In the genomic region with DNA sequence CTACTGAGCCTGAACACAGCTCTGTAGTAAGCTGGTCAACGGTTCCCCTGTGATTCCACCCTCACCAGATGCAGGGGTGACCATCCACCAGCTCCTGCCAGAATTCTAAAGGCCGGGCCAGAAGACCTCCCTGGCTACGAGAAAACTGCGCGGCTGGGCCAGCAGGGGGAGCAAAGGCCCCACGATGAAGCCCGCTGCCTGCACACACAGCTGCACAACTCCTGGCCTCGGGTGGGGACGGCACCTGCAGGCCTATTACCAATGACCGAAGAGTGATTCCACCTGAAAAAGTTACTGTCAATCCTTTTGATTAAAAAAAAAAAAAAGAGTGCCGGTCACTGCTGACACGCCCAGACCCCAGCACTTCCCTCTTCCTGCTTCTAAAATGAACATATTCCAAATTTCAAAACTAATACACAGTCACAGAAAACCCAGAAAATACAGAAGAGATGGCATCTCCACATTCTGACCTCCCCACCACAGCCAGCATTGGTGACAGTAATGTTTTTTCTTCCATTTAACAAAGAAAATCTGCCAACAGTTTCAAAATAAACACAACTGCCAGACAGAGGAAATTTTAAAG, we compare ENCODE assay signal across 8 cellular contexts. TPM values are rescaled to one million over a fixed set of nuclear protein-coding genes. Genes with fewer than 3 reads are reported as not detected.
DNase-seq lines count a peak whose midpoint lies in the region; ATAC-seq and TF ChIP-seq lines count a peak whose summit lies in the region.

No MANE protein-coding gene starts in this region.

- H3F3A ChIP-seq in neural cell (ENCODE audit: insufficient read depth, low read length, poor library complexity, severe bottlenecking): no peaks in the 10 kb centered on the region

- H3K4me1 ChIP-seq in OCI-LY3 (ENCODE audit: low read length): peaks cover 5% of the 10 kb centered on the region
- no peaks in the 10 kb centered on the region for H3K4me1 ChIP-seq in fibroblast of lung (ENCODE audit: control insufficient read depth, extremely low read depth, insufficient read depth, low read length)

- H3K36me3 ChIP-seq in OCI-LY3 (replicated peaks; ENCODE audit: low read depth, low read length) (no peaks in the 10 kb centered on the region), fibroblast of lung (ENCODE audit: control insufficient read depth, insufficient read depth, low read length) (peaks cover 1% of the 10 kb centered on the region), neural cell (ENCODE audit: insufficient read depth, low read length) (no peaks in the 10 kb centered on the region)

- peak; percentile 62 for DNase-seq in ELR (ENCODE audit: low read depth)
- peak; percentile 68 for DNase-seq in activated T-cell treated with anti-CD3 and anti-CD28 coated beads, Interleukin-2, amount 50 U/mL, for 1 hour
- peak; percentile 42 to 56 for DNase-seq in fibroblast of lung (ENCODE audit: low read depth in 2 of 2)
- peak; percentile 49 to 69 for DNase-seq in stimulated activated naive CD8-positive, alpha-beta T cell treated with anti-CD3 and anti-CD28 coated beads, Interleukin-15, amount 100 ng/mL, for 72 hours

- H3K27ac ChIP-seq in OCI-LY3 (ENCODE audit: low read length) (no peak overlapping the region), fibroblast of lung (ENCODE audit: insufficient read depth, low read length) (no peak overlapping the region), neural cell (ENCODE audit: low read length) (no peak overlapping the region)

- no peaks in the 10 kb centered on the region for H3K9me3 Mint-ChIP-seq in stimulated activated naive CD8-positive, alpha-beta T cell treated with anti-CD3 and anti-CD28 coated beads, Interleukin-15, amount 100 ng/mL, for 72 hours

- no peaks in the 10 kb centered on the region for H3K9me2 ChIP-seq in neural cell (ENCODE audit: insufficient read depth, low read length)

- TF ChIP-seq CTCF in OCI-LY3 (IDR thresholded peaks at IDR 0.05; ENCODE audit: low read depth, low read length) (peak; percentile 64), fibroblast of lung (conservative IDR thresholded peaks at IDR 0.05 in 1 of 2, IDR thresholded peaks at IDR 0.05 in 1 of 2; ENCODE audit: low read depth in 1 of 2, low read length in 2 of 2) (peak; percentile 76 to 83), neural cell (IDR thresholded peaks at IDR 0.05; ENCODE audit: poor library complexity, severe bottlenecking) (peak; percentile 56)

- H3K79me2 ChIP-seq in OCI-LY3 (ENCODE audit: low read length): no peaks in the 10 kb centered on the region
- H3K79me2 ChIP-seq in fibroblast of lung (ENCODE audit: control insufficient read depth, insufficient read depth, low read length): no peaks in the 10 kb centered on the region
- no peaks in the 10 kb centered on the region for H3K79me2 ChIP-seq in neural cell (replicated peaks; ENCODE audit: insufficient read depth, low read length)

- H2AFZ ChIP-seq in OCI-LY3 (ENCODE audit: low read depth, low read length): no peak overlapping the region
- H2AFZ ChIP-seq in fibroblast of lung (ENCODE audit: low read length): no peak overlapping the region
- H2AFZ ChIP-seq in neural cell (ENCODE audit: low read depth, low read length): no peak overlapping the region

- no peaks in the 10 kb centered on the region for H4K20me1 ChIP-seq in OCI-LY3 (ENCODE audit: insufficient read depth, low read length)
- H4K20me1 ChIP-seq in fibroblast of lung (ENCODE audit: control insufficient read depth, extremely low read depth, insufficient read depth, low read length): peaks cover 2% of the 10 kb centered on the region
- H4K20me1 ChIP-seq in neural cell (ENCODE audit: insufficient read depth): no peaks in the 10 kb centered on the region

- H3K27ac Mint-ChIP-seq in stimulated activated naive CD8-positive, alpha-beta T cell treated with anti-CD3 and anti-CD28 coated beads, Interleukin-15, amount 100 ng/mL, for 72 hours: no peak overlapping the region

- no peaks in the 10 kb centered on the region for H3K27me3 Mint-ChIP-seq in stimulated activated naive CD8-positive, alpha-beta T cell treated with anti-CD3 and anti-CD28 coated beads, Interleukin-15, amount 100 ng/mL, for 72 hours

- H3K4me2 ChIP-seq in OCI-LY3 (ENCODE audit: low read length) (no peak overlapping the region), fibroblast of lung (ENCODE audit: extremely low read depth, insufficient read depth, low read length) (no peak overlapping the region), neural cell (ENCODE audit: low read length) (no peak overlapping the region)

- H3K9me3 ChIP-seq in OCI-LY3 (ENCODE audit: insufficient read depth, low read length) (no peaks in the 10 kb centered on the region), fibroblast of lung (ENCODE audit: control insufficient read depth, insufficient read depth, low read depth, low read length) (no peaks in the 10 kb centered on the region), neural cell (ENCODE audit: low read length) (no peaks in the 10 kb centered on the region)

- ATAC-seq in HG02763 (IDR thresholded peaks at IDR 0.05; ENCODE audit: unreplicated experiment) (peak; percentile 74), GM19452 (IDR thresholded peaks at IDR 0.05; ENCODE audit: unreplicated experiment) (no peak)
- ATAC-seq in stimulated activated naive CD8-positive, alpha-beta T cell treated with anti-CD3 and anti-CD28 coated beads, Interleukin-15, amount 100 ng/mL, for 72 hours: peak; percentile 88

- peak; percentile 56 for TF ChIP-seq RAD21 in neural cell (conservative IDR thresholded peaks at IDR 0.05)

- H3K4me3 ChIP-seq in OCI-LY3 (ENCODE audit: low read length): no peak overlapping the region
- H3K4me3 ChIP-seq in fibroblast of lung (replicated peaks in 1 of 4; ENCODE audit: control extremely low read depth in 1 of 4, insufficient read depth in 1 of 4, low read depth in 3 of 4, low read length in 4 of 4): no peak overlapping the region
- H3K4me3 ChIP-seq in neural cell (ENCODE audit: low read length): no peak overlapping the region

- H3K9ac ChIP-seq in OCI-LY3 (ENCODE audit: low read length): no peak overlapping the region
- no peak overlapping the region for H3K9ac ChIP-seq in fibroblast of lung (ENCODE audit: insufficient read depth, low read length)
- no peak overlapping the region for H3K9ac ChIP-seq in neural cell (ENCODE audit: low read length)

- peaks cover 8% of the 10 kb centered on the region for H3K4me1 Mint-ChIP-seq in stimulated activated naive CD8-positive, alpha-beta T cell treated with anti-CD3 and anti-CD28 coated beads, Interleukin-15, amount 100 ng/mL, for 72 hours

- H3K4me3 Mint-ChIP-seq in stimulated activated naive CD8-positive, alpha-beta T cell treated with anti-CD3 and anti-CD28 coated beads, Interleukin-15, amount 100 ng/mL, for 72 hours: peak overlapping the region in 1 of 2 donors; percentile 13

- TF ChIP-seq EP300 in neural cell (conservative IDR thresholded peaks at IDR 0.05; ENCODE audit: poor library complexity, severe bottlenecking): no peak

- no peaks in the 10 kb centered on the region for H3K27me3 ChIP-seq in OCI-LY3 (ENCODE audit: low read depth, low read length)
- H3K27me3 ChIP-seq in fibroblast of lung (ENCODE audit: control insufficient read depth, insufficient read depth, low read length): no peaks in the 10 kb centered on the region
- H3K27me3 ChIP-seq in neural cell (ENCODE audit: insufficient read depth, low read depth, low read length): no peaks in the 10 kb centered on the region

TF ChIP-seq in neural cell, 6 proteins besides CTCF, POLR2A, EP300 and RAD21:
- TF ChIP-seq, protein P1, sequence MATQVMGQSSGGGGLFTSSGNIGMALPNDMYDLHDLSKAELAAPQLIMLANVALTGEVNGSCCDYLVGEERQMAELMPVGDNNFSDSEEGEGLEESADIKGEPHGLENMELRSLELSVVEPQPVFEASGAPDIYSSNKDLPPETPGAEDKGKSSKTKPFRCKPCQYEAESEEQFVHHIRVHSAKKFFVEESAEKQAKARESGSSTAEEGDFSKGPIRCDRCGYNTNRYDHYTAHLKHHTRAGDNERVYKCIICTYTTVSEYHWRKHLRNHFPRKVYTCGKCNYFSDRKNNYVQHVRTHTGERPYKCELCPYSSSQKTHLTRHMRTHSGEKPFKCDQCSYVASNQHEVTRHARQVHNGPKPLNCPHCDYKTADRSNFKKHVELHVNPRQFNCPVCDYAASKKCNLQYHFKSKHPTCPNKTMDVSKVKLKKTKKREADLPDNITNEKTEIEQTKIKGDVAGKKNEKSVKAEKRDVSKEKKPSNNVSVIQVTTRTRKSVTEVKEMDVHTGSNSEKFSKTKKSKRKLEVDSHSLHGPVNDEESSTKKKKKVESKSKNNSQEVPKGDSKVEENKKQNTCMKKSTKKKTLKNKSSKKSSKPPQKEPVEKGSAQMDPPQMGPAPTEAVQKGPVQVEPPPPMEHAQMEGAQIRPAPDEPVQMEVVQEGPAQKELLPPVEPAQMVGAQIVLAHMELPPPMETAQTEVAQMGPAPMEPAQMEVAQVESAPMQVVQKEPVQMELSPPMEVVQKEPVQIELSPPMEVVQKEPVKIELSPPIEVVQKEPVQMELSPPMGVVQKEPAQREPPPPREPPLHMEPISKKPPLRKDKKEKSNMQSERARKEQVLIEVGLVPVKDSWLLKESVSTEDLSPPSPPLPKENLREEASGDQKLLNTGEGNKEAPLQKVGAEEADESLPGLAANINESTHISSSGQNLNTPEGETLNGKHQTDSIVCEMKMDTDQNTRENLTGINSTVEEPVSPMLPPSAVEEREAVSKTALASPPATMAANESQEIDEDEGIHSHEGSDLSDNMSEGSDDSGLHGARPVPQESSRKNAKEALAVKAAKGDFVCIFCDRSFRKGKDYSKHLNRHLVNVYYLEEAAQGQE (IDR thresholded peaks at IDR 0.05; ENCODE audit: borderline replicate concordance): no peak
- TF ChIP-seq TAF1 (IDR thresholded peaks at IDR 0.05; ENCODE audit: low read depth) (no peak), SMC3 (conservative IDR thresholded peaks at IDR 0.05; ENCODE audit: poor library complexity) (peak; percentile 40)
TF ChIP-seq in neural cell: peak in this region for 1.

RNA-seq across cellular contexts. Expression of a gene that starts 49.8 kb away (rescaled TPM):
- under 0.01 TPM in 2 replicates for total RNA-seq in fibroblast of lung
- polyA plus RNA-seq in fibroblast of lung (0.01 TPM in 1 of 2 replicates, not detected in the other), neural cell (not detected in 2 replicates)
- polyA plus RNA-seq in fibroblast of lung (2012): 0.03 TPM in 1 of 2 replicates, not detected in the other
- polyA minus RNA-seq in fibroblast of lung (ENCODE audit: low replicate concordance) (not detected in 2 replicates), neural cell (0.23 and 0.24 TPM in 2 replicates)
